13 cellular contexts compared by ENCODE assay signal in the genomic region with DNA sequence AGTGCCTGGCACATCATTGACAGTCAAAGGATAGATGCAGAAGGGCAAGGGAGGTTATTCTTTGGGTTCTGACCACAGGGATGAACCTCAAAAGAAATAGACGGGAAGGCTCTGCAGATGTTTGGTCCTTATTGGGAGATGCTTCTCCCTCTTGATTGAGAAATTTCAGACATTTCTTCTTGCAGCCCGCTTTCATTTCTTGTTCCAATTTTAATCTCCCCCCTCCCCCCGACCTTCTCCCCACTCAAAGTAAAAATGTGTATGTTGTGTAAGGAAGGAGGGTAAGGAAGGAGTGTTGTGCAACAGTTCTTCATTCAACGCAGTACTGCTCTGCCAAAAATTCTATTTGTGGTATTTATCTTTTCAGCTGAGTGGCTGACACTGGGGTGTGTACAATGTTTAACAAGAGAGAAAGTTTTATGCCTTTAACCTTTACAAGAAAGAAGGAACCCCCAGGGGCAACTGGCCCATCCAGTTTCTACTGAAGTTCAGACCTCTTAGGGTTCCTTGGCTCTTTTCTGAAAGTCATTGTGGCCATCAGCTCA. TPM values are rescaled to one million over a fixed set of nuclear protein-coding genes. Genes with fewer than 3 reads are reported as not detected.
DNase-seq lines count a peak whose midpoint lies in the region; ATAC-seq and TF ChIP-seq lines count a peak whose summit lies in the region.
"Had no signal": no experiment of that assay in that cellular context is flagged by ENCODE, and none has a peak within 500 bp of the region (broad histone marks: within the 10 kb centered on the region; RNA-seq: fewer than 3 reads in every experiment).

No MANE protein-coding gene starts in this region.

- H3K36me3 ChIP-seq in esophagus muscularis mucosa (no peaks in the 10 kb centered on the region), neutrophil (no peaks in the 10 kb centered on the region)

- DNase-seq in Ammon's horn (ENCODE audit: low spot score) = peak; percentile 33
- DNase-seq in NOMO-1 (lab: John Stamatoyannopoulos, UW; ENCODE audit: unreplicated experiment in 2 of 2) = peak; percentile 86 to 90
- peak; percentile 66 for DNase-seq in esophagus muscularis mucosa (ENCODE audit: extremely low spot score)
- DNase-seq in cerebellum (ENCODE audit: low spot score) = no peak
- DNase-seq in cortex of kidney (lab: John Stamatoyannopoulos, UW) = no peak
- DNase-seq: activated naive CD8-positive, alpha-beta T cell treated with anti-CD3 and anti-CD28 coated beads for 36 hours; effector memory CD4-positive, alpha-beta T cell; HFFc6; NCI-H748 treated with DMSO at 0.1 percent for 48 hours had no signal

- intact Hi-C loops in esophagus muscularis mucosa (cut with DNase I) = no loop called here

- no peak for TF ChIP-seq POLR2A in esophagus muscularis mucosa (IDR thresholded peaks at IDR 0.05; ENCODE audit: low read depth)

- WGBS in esophagus muscularis mucosa = 66% methylated on average over 4 of the region's 4 CpGs

- ATAC-seq in GM19467 (IDR thresholded peaks at IDR 0.05; ENCODE audit: unreplicated experiment) (no peak), GM18519 (IDR thresholded peaks at IDR 0.05; ENCODE audit: low FRiP score, unreplicated experiment) (no peak)
- ATAC-seq: natural killer cell treated with Interleukin-12 subunit alpha and Interleukin-12 subunit beta and Interleukin-15 and Interleukin-18, amount 100 ng/mL, for 72 hours had no signal

- H3K4me3 ChIP-seq in esophagus muscularis mucosa = no peak overlapping the region
- H3K4me3 ChIP-seq in neutrophil (ENCODE audit: low read depth in 1 of 2, low read length in 1 of 2) = peak overlapping the region in 1 of 2 experiments; percentile 11

- peaks cover 0 to 14% (median 3%) of the 10 kb centered on the region in 4 donors for H3K4me1 ChIP-seq in esophagus muscularis mucosa
- H3K4me1 ChIP-seq in neutrophil (ENCODE audit: control insufficient read depth in 1 of 2, insufficient read depth in 1 of 2, low read depth in 1 of 2, low read length in 1 of 2) = peaks cover 11 to 22% of the 10 kb centered on the region in 2 experiments

- H3K9me3 ChIP-seq in esophagus muscularis mucosa (no peaks in the 10 kb centered on the region), neutrophil (no peaks in the 10 kb centered on the region)

- H3K27me3 ChIP-seq in esophagus muscularis mucosa (no peaks in the 10 kb centered on the region), neutrophil (no peaks in the 10 kb centered on the region)

- no peak overlapping the region for H3K27ac ChIP-seq in esophagus muscularis mucosa (replicated peaks in 1 of 4)
- peak overlapping the region; percentile 50 for H3K27ac ChIP-seq in neutrophil

- TF ChIP-seq EP300 in esophagus muscularis mucosa (IDR thresholded peaks at IDR 0.05) = no peak

- TF ChIP-seq CTCF in esophagus muscularis mucosa (IDR thresholded peaks at IDR 0.05) (no peak), neutrophil (IDR thresholded peaks at IDR 0.05) (no peak)

RNA-seq across cellular contexts. Expression of gene TNFSF15, which starts 46.3 kb away (rescaled TPM):
- total RNA-seq in esophagus muscularis mucosa (under 1 TPM; 0.06 to 0.83 (median 0.25) TPM), cerebellum (0.18 TPM)

Comparison
In these comparisons a context has a peak if more than half of its experiments do, and no peak if none do; other contexts are left out.
1. DNase-seq: peak in Ammon's horn (single experiment), NOMO-1 (2 of 2) and esophagus muscularis mucosa (single experiment); none in cerebellum (single experiment) and cortex of kidney (single experiment).